ENCODE assay signal across 24 cellular contexts in the genomic region with DNA sequence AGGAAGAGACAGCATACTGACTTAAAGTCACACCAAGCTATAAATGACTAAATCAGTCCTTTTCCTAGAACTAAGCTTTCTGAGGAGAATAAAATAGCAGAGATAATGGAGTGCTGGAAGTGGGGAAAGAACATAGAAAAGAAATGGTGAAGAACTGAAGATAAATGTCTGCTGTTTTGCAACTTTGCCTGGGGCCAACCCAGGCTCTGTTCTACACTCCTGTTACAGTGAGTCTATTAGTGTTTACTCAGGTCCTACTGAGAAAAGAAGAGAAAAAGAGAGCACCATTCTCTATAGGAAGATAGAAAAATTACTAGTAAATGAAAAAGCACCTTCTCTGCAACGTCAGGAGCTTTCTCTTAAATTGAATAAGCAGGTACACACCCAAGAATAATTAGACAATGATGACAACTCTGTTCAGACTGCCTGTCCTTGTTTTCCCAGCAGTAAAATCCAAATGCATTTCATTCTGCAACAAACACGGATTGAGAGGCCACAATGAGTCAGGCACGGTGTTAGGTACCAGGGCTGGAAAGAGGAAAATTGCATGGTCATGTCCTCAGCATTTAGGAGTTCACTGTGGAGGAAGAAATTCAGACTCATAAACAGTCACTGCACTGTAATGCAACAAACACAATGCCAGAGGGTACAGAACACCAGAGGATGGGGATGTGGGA.
"Had no signal": no experiment of that assay in that cellular context is flagged by ENCODE, and none has a peak within 500 bp of the region (broad histone marks: within the 10 kb centered on the region; RNA-seq: fewer than 3 reads in every experiment).

No MANE protein-coding gene starts in this region.

- H3K9me3 ChIP-seq: neutrophil, ovary, psoas muscle, right atrium auricular region, tibial nerve, uterus had no signal

- DNase-seq: activated CD8-positive, alpha-beta memory T cell treated with anti-CD3 and anti-CD28 coated beads, Interleukin-2, amount 50 U/mL, for 4 hours; activated naive CD4-positive, alpha-beta T cell; activated naive CD8-positive, alpha-beta T cell treated with anti-CD3 and anti-CD28 coated beads for 36 hours; activated T-cell treated with anti-CD3 and anti-CD28 coated beads, Interleukin-2, amount 50 U/mL, for 24 hours; amygdala; cortex of kidney; erythroblast; hypothalamus; left ventricle myocardium superior; ovary; psoas muscle; stimulated activated CD4-positive, alpha-beta T cell treated with anti-CD3 and anti-CD28 coated beads, Interleukin-1b, Interleukin-23, amount 100 ng/mL, for 48 hours; substantia nigra; T-helper 9 cell; uterus had no signal

- ATAC-seq: left ventricle myocardium superior, psoas muscle had no signal

- H3K27ac ChIP-seq: cardiac muscle cell, neutrophil, ovary, psoas muscle, right atrium auricular region, tibial nerve, uterus had no signal

- H3K4me3 Mint-ChIP-seq: activated naive CD8-positive, alpha-beta T cell treated with anti-CD3 and anti-CD28 coated beads for 36 hours; activated T-cell treated with anti-CD3 and anti-CD28 coated beads, Interleukin-2, amount 50 U/mL, for 24 hours; memory B cell; nephron; stimulated activated naive CD8-positive, alpha-beta T cell treated with anti-CD3 and anti-CD28 coated beads, Interleukin-15, Interleukin-2, amounts not matched to agents 100 ng/mL and 50 ng/mL, for 24 hours; WTC11 had no signal

- H3K4me1 ChIP-seq: psoas muscle, right atrium auricular region, tibial nerve, uterus had no signal

- H3K27ac Mint-ChIP-seq: activated naive CD8-positive, alpha-beta T cell treated with anti-CD3 and anti-CD28 coated beads for 36 hours; activated T-cell treated with anti-CD3 and anti-CD28 coated beads, Interleukin-2, amount 50 U/mL, for 24 hours; activated T-helper 2 cell treated with anti-CD3 and anti-CD28 coated beads, Interferon-gamma antibody, Interleukin-2, Interleukin-4, amounts not matched to agents 10 μg/mL and 5 μg/mL and 100 μg/mL, durations not matched to agents 14 hours and 24 hours and 36 hours; memory B cell; nephron; stimulated activated naive CD8-positive, alpha-beta T cell treated with anti-CD3 and anti-CD28 coated beads, Interleukin-15, Interleukin-2, amounts not matched to agents 100 ng/mL and 50 ng/mL, for 24 hours; WTC11 had no signal

- H3K4me3 ChIP-seq: cardiac muscle cell, ovary, psoas muscle, right atrium auricular region, tibial nerve, uterus had no signal

- H3K27me3 ChIP-seq: cardiac muscle cell, ovary, right atrium auricular region, tibial nerve, uterus had no signal

- H3K36me3 ChIP-seq: cardiac muscle cell, neutrophil, ovary, right atrium auricular region, tibial nerve, uterus had no signal

- H3K27me3 Mint-ChIP-seq: activated naive CD8-positive, alpha-beta T cell treated with anti-CD3 and anti-CD28 coated beads for 36 hours had no signal

- H3K4me1 Mint-ChIP-seq: activated naive CD8-positive, alpha-beta T cell treated with anti-CD3 and anti-CD28 coated beads for 36 hours; memory B cell; nephron had no signal

- H3K36me3 Mint-ChIP-seq: activated naive CD8-positive, alpha-beta T cell treated with anti-CD3 and anti-CD28 coated beads for 36 hours had no signal
